22 cellular contexts compared by ENCODE assay signal in the genomic region with DNA sequence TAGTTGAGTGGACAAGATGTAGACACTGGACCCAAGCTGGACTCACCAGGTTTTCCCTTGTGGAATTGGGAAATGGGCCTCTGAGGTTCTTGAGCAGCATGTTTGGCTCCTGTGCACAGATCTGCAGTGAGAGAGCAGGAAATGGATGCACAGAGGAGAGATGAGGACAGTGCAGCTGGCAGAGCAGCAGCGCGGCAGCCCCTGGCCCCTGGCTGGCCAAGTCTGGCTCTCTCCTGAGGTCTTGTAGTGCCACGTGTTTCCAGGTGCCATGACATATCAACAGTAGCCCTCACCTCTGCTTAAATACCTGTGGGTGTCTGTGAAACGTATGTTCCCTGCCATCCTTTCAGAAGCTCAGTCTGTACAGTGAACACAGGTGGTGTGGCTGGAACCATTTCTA. TPM values are rescaled to one million over a fixed set of nuclear protein-coding genes. Genes with fewer than 3 reads are reported as not detected.
DNase-seq lines count a peak whose midpoint lies in the region; ATAC-seq and TF ChIP-seq lines count a peak whose summit lies in the region.
"Had no signal": no experiment of that assay in that cellular context is flagged by ENCODE, and none has a peak within 500 bp of the region (broad histone marks: within the 10 kb centered on the region; RNA-seq: fewer than 3 reads in every experiment).

No MANE protein-coding gene starts in this region.

- H3K14ac ChIP-seq in neuronal stem cell (ENCODE audit: low read length): peak overlapping the region; percentile 39

- H3K79me1 ChIP-seq in neuronal stem cell (ENCODE audit: low read depth, low read length): no peaks in the 10 kb centered on the region

- intact Hi-C loops in HCT116 (cut with micrococcal nuclease) (no loop called here), Panc1 (cut with micrococcal nuclease; ENCODE audit: unreplicated experiment) (no loop called here), gastrocnemius medialis (cut with DNase I; ENCODE audit: low total_unique reads) (no loop called here)

- no peaks in the 10 kb centered on the region for H3K79me2 ChIP-seq in HCT116 (ENCODE audit: insufficient read depth, low read length)

- no peak overlapping the region for H2AFZ ChIP-seq in HCT116 (ENCODE audit: low read depth, low read length, poor library complexity, severe bottlenecking)
- H2AFZ ChIP-seq in neuronal stem cell (ENCODE audit: low read length): no peak overlapping the region
- H2AFZ ChIP-seq: GM23248 had no signal

- H4K8ac ChIP-seq in neuronal stem cell (ENCODE audit: low read depth, low read length): no peak overlapping the region

- no peak overlapping the region for H2BK5ac ChIP-seq in neuronal stem cell (ENCODE audit: low read length)

- no peak overlapping the region for H2BK15ac ChIP-seq in neuronal stem cell (ENCODE audit: low read length)

- POLR2A ChIA-PET in HCT116 (lab: Charles Lee): interaction anchor here (1.4 kb wide), 1 partner anchor 19 kb away, joined by 3 read pairs; the partner anchor contains the start of gene BCL10
- POLR2A ChIA-PET in Panc1 (lab: Charles Lee): interaction anchor here (0.7 to 1.6 kb wide), 2 partner anchors 19 to 170 kb away, joined by 5 to 10 read pairs; partner anchors contain the start of gene BCL10

- H3K9me2 ChIP-seq in HCT116 (ENCODE audit: insufficient read depth): no peaks in the 10 kb centered on the region
- H3K9me2 ChIP-seq: SK-N-SH had no signal

- H3K36me3 ChIP-seq in HCT116 (ENCODE audit: control insufficient read depth in 1 of 2, insufficient read depth in 2 of 2, low read length in 2 of 2) (no peaks in the 10 kb centered on the region), Panc1 (ENCODE audit: control insufficient read depth, insufficient read depth, low read length) (no peaks in the 10 kb centered on the region), esophagus (ENCODE audit: control insufficient read depth in 2 of 2, insufficient read depth in 2 of 2, low read length in 1 of 2) (no peaks in the 10 kb centered on the region), neuronal stem cell (replicated peaks in 1 of 2; ENCODE audit: control insufficient read depth in 2 of 2, insufficient read depth in 2 of 2, low read length in 2 of 2) (no peaks in the 10 kb centered on the region), gastrocnemius medialis (no peaks in the 10 kb centered on the region)
- H3K36me3 ChIP-seq: BLaER1, HAP-1 had no signal

- WGBS in esophagus, 2 donors: 81 to 87% methylated on average over 4 of the region's 4 CpGs
- no CpG with 5 or more reads among the region's 4 CpGs for WGBS in neuronal stem cell (ENCODE audit: extremely low coverage in 2 of 2, insufficient read length in 2 of 2, insufficient replicate concordance in 1 of 2), 2 donors

- H3K27me3 ChIP-seq in HCT116 (ENCODE audit: insufficient read depth, low read length) (no peaks in the 10 kb centered on the region; the same call in 1 of the 2 replicates), Panc1 (ENCODE audit: control insufficient read depth, insufficient read depth, low read length) (no peaks in the 10 kb centered on the region), esophagus (ENCODE audit: control insufficient read depth in 1 of 2, insufficient read depth in 2 of 2, low read length in 2 of 2) (no peaks in the 10 kb centered on the region), neuronal stem cell (ENCODE audit: control insufficient read depth in 3 of 3, insufficient read depth in 3 of 3, low read depth in 1 of 3, low read length in 3 of 3) (no peaks in the 10 kb centered on the region), gastrocnemius medialis (no peaks in the 10 kb centered on the region)
- H3K27me3 ChIP-seq: BLaER1 had no signal

- H3K9ac ChIP-seq in HCT116 (ENCODE audit: low read length) (no peak overlapping the region), neuronal stem cell (ENCODE audit: low read depth, low read length, poor library complexity) (no peak overlapping the region)
- H3K9ac ChIP-seq: BLaER1, GM23248, KMS-11, SK-N-SH had no signal

- RAD21 ChIA-PET in HCT116 (lab: Charles Lee; ENCODE audit: low non-redundant PET in 1 of 2, low total read pairs in 2 of 2, uncharacterized antibody in 2 of 2, unreplicated experiment in 2 of 2): no interaction called here

- H3K4me2 ChIP-seq in HCT116 (ENCODE audit: low read length): peak overlapping the region; percentile 39
- no peak overlapping the region for H3K4me2 ChIP-seq in neuronal stem cell (ENCODE audit: insufficient read depth, low read length, poor library complexity, severe bottlenecking)
- H3K4me2 ChIP-seq: BLaER1, KMS-11, SK-N-SH had no signal

- H3K27ac ChIP-seq in HCT116 (ENCODE audit: low read depth, low read length) (no peak overlapping the region), Panc1 (ENCODE audit: low read length) (peak overlapping the region; percentile 68), esophagus (ENCODE audit: low read depth in 2 of 2, low read length in 1 of 2) (peak overlapping the region; percentile 25 to 74), neuronal stem cell (replicated peaks; ENCODE audit: low read length) (no peak overlapping the region), gastrocnemius medialis (no peak overlapping the region)
- H3K27ac ChIP-seq: BLaER1, GM23248, KMS-11 had no signal

- no peak overlapping the region for H3K23ac ChIP-seq in neuronal stem cell (ENCODE audit: low read depth, low read length, poor library complexity)

- no TSS peak for BruUV-seq in HCT116 (replicated peaks; lab: Mats Ljungman, UMichigan)
- BruUV-seq in Panc1 (replicated peaks; lab: Mats Ljungman, UMichigan): no TSS peak

- H4K20me1 ChIP-seq in HCT116 (ENCODE audit: insufficient read depth): no peaks in the 10 kb centered on the region
- H4K20me1 ChIP-seq: BLaER1 had no signal

- TF ChIP-seq CTCF in HCT116 (IDR thresholded peaks at IDR 0.05 in 2 of 3, conservative IDR thresholded peaks at IDR 0.05 in 1 of 3; ENCODE audit: borderline replicate concordance in 1 of 3, insufficient read depth in 1 of 3, low read depth in 2 of 3, low read length in 2 of 3) (no peak), Panc1 (IDR thresholded peaks at IDR 0.05) (no peak), gastrocnemius medialis (IDR thresholded peaks at IDR 0.05 in 4 of 5, conservative IDR thresholded peaks at IDR 0.05 in 1 of 5) (no peak)

- H3K9me3 ChIP-seq in HCT116 (ENCODE audit: control insufficient read depth in 1 of 2, insufficient read depth in 1 of 2, low read depth in 1 of 2, low read length in 2 of 2) (no peaks in the 10 kb centered on the region), Panc1 (ENCODE audit: control insufficient read depth, insufficient read depth, low read depth, low read length) (no peaks in the 10 kb centered on the region), esophagus (ENCODE audit: control insufficient read depth in 2 of 2, insufficient read depth in 1 of 2, low read depth in 1 of 2, low read length in 1 of 2) (no peaks in the 10 kb centered on the region), neuronal stem cell (replicated peaks in 1 of 2; ENCODE audit: control insufficient read depth in 2 of 2, insufficient read depth in 1 of 2, low read depth in 1 of 2, low read length in 2 of 2) (no peaks in the 10 kb centered on the region), gastrocnemius medialis (no peaks in the 10 kb centered on the region)
- H3K9me3 ChIP-seq: BLaER1, HAP-1, SK-N-SH had no signal

- DNase-seq in HCT116 (ENCODE audit: low read depth, low spot score) (no peak), Panc1 (ENCODE audit: low read depth, low spot score) (no peak), neuronal stem cell (ENCODE audit: low spot score) (no peak), gastrocnemius medialis (no peak)
- DNase-seq: CD4-positive, alpha-beta T cell; COR-L47; DMS 273 treated with DMSO at 0.1 percent for 48 hours; GM23248; NCI-H1092 treated with DMSO at 0.1 percent for 48 hours; NCI-H146; NCI-H2029; NCI-H2227 treated with DMSO at 0.1 percent for 48 hours; NCI-H510A treated with DMSO at 0.1 percent for 48 hours; NCI-H774; SIG-M5; SK-N-SH had no signal

- CTCF ChIA-PET in HCT116 (lab: Charles Lee): no interaction called here
- CTCF ChIA-PET in Panc1 (lab: Charles Lee): interaction anchor here (1.6 kb wide), 1 partner anchor 11 kb away, joined by 7 read pairs; no protein-coding TSS in a partner anchor

- H3K18ac ChIP-seq in neuronal stem cell (ENCODE audit: low read length): no peak overlapping the region

- H3K4me1 ChIP-seq in HCT116 (ENCODE audit: control insufficient read depth in 1 of 2, insufficient read depth in 2 of 2, low read length in 2 of 2) (peaks cover 30 to 63% of the 10 kb centered on the region in 2 experiments), Panc1 (ENCODE audit: control insufficient read depth, insufficient read depth, low read length) (peaks cover 52% of the 10 kb centered on the region), esophagus (ENCODE audit: control insufficient read depth in 2 of 2, insufficient read depth in 2 of 2, low read length in 1 of 2) (peaks cover 2 to 13% of the 10 kb centered on the region in 2 donors), neuronal stem cell (ENCODE audit: control insufficient read depth in 2 of 2, insufficient read depth in 1 of 2, low read depth in 1 of 2, low read length in 2 of 2) (peaks cover 5 to 7% of the 10 kb centered on the region in 2 donors), gastrocnemius medialis (peaks cover 0 to 12% of the 10 kb centered on the region in 2 donors)

- no peak overlapping the region for H2BK120ac ChIP-seq in neuronal stem cell (ENCODE audit: low read depth, low read length)

- no peak overlapping the region for H2BK12ac ChIP-seq in neuronal stem cell (ENCODE audit: low read length)

- ATAC-seq in HCT116 (no peak), Panc1 (no peak), HG03469 (IDR thresholded peaks at IDR 0.05; ENCODE audit: unreplicated experiment) (no peak), HG03108 (IDR thresholded peaks at IDR 0.05; ENCODE audit: unreplicated experiment) (no peak), gastrocnemius medialis (no peak)

- H4K91ac ChIP-seq in neuronal stem cell (ENCODE audit: low read depth, low read length, poor library complexity): no peak overlapping the region

- H2AK5ac ChIP-seq in neuronal stem cell (ENCODE audit: low read depth, low read length): no peak overlapping the region

- TF ChIP-seq RAD21 in HCT116 (IDR thresholded peaks at IDR 0.05; ENCODE audit: low read depth): no peak

- in situ Hi-C loops in Panc1 (cut with HindIII; ENCODE audit: low pct_unique_long_range_greater_than_20kb, low sequenced_read_pairs): no loop called here
- in situ Hi-C loops in gastrocnemius medialis (cut with MboI; ENCODE audit: low sequenced_read_pairs in 4 of 4): no loop called here

- no peak overlapping the region for H3K4ac ChIP-seq in neuronal stem cell (ENCODE audit: low read length)

- no peak for TF ChIP-seq POLR2A in HCT116 (IDR thresholded peaks at IDR 0.05; ENCODE audit: borderline replicate concordance, extremely low read depth, insufficient read depth, insufficient read length)
- no peak for TF ChIP-seq POLR2A in gastrocnemius medialis (IDR thresholded peaks at IDR 0.05)

- H3K4me3 ChIP-seq in HCT116 (replicated peaks in 1 of 2; ENCODE audit: low read depth in 1 of 2, low read length in 2 of 2): no peak overlapping the region
- no peak overlapping the region for H3K4me3 ChIP-seq in Panc1 (ENCODE audit: low read depth in 2 of 2, low read length in 2 of 2)
- H3K4me3 ChIP-seq in esophagus (ENCODE audit: low read depth in 1 of 2, low read length in 2 of 2): no peak overlapping the region
- no peak overlapping the region for H3K4me3 ChIP-seq in neuronal stem cell (ENCODE audit: low read length in 2 of 2)
- no peak overlapping the region for H3K4me3 ChIP-seq in gastrocnemius medialis
- H3K4me3 ChIP-seq: BLaER1, GM23248, HAP-1 had no signal

RNA-seq across cellular contexts. Expression of gene BCL10, which starts 19.2 kb away (rescaled TPM):
- total RNA-seq in HCT116 (2021; ENCODE audit: unreplicated experiment): 33.8 TPM
- 10.7 and 12.1 TPM in 2 replicates for polyA plus RNA-seq in HCT116 (2012)
- total RNA-seq in Panc1 (2021; ENCODE audit: unreplicated experiment): 69.9 TPM
- polyA plus RNA-seq in Panc1 (2012; ENCODE audit: insufficient read length): 32.8 TPM
- 10 to 100 TPM; 11.5 to 13.1 TPM for polyA plus RNA-seq in esophagus
- polyA plus RNA-seq in neuronal stem cell (2013, experiment 1 of 2): 8.7 TPM
- 8.7 TPM for polyA plus RNA-seq in neuronal stem cell (2013, experiment 2 of 2)
- total RNA-seq in gastrocnemius medialis: 1 to 10 TPM; 4.3 to 6.4 (median 5.4) TPM

RNA-seq across cellular contexts. Expression of gene C1orf52, which starts 36.2 kb away (rescaled TPM):
- 23.3 TPM for total RNA-seq in HCT116 (2021; ENCODE audit: unreplicated experiment)
- 19.9 and 20.1 TPM in 2 replicates for polyA plus RNA-seq in HCT116 (2012)
- total RNA-seq in Panc1 (2021; ENCODE audit: unreplicated experiment): 51.6 TPM
- 44.0 TPM for polyA plus RNA-seq in Panc1 (2012; ENCODE audit: insufficient read length)
- polyA plus RNA-seq in esophagus: 10 to 100 TPM; 12.4 to 17.8 TPM
- 34.5 TPM for polyA plus RNA-seq in neuronal stem cell (2013, experiment 1 of 2)
- 35.0 TPM for polyA plus RNA-seq in neuronal stem cell (2013, experiment 2 of 2)
- 10 to 100 TPM; 11.1 to 20.8 (median 16.5) TPM for total RNA-seq in gastrocnemius medialis

Comparison
In these comparisons a context has a peak if more than half of its experiments do, and no peak if none do; other contexts are left out.
1. H3K27ac ChIP-seq: peak in Panc1 (single experiment) and esophagus (2 of 2); none in HCT116 (single experiment), neuronal stem cell (single experiment) and gastrocnemius medialis (0 of 4).